In the genomic region with DNA sequence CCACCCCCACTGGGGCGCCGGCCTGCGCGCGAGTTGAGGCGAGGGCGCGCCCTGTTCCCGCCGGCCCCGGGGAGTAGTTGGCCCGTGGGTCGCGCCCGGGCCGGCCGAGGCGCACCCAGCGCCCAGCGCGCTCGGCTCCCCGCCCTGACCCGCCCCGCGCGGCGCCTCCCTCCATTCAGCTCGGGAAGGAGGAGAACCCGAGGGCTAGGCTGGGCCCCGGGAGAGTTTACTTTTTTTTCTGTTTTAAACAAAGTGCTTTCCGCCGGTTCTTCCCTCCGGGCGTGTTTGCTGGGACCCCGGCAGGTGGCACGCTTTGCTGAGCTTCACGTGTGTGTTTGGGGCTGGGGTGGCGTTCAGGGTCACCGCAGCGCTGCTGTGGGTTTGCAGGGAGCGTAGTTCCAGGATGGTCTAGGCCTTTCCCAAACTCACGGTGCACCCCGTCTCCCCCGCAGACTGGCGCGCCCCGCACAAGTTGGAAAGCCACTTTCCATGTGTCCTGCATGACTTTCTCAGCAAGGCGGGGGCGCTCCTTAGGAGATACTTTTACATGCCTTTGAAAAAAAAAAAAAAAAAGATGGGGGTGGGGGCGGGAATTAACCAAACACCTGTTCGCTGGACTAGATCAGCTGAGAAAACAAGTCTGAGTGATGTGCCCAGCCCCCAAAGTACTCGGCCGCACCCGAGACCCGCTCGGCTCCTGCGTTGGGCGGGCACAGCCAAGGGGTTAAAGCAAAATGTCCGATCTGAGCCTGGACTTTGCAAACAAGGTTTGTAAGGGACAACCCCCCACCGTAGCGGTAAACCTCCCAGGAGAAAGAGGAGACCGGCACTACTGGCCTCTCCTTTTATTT, we compare ENCODE assay signal across 1 cellular context.
TF ChIP-seq lines count a peak whose summit lies in the region.

No MANE protein-coding gene starts in this region.

TF ChIP-seq in HEK293, 187 proteins besides CTCF, POLR2A, EP300 and RAD21 (continued from another document):
- TF ChIP-seq, protein P1, sequence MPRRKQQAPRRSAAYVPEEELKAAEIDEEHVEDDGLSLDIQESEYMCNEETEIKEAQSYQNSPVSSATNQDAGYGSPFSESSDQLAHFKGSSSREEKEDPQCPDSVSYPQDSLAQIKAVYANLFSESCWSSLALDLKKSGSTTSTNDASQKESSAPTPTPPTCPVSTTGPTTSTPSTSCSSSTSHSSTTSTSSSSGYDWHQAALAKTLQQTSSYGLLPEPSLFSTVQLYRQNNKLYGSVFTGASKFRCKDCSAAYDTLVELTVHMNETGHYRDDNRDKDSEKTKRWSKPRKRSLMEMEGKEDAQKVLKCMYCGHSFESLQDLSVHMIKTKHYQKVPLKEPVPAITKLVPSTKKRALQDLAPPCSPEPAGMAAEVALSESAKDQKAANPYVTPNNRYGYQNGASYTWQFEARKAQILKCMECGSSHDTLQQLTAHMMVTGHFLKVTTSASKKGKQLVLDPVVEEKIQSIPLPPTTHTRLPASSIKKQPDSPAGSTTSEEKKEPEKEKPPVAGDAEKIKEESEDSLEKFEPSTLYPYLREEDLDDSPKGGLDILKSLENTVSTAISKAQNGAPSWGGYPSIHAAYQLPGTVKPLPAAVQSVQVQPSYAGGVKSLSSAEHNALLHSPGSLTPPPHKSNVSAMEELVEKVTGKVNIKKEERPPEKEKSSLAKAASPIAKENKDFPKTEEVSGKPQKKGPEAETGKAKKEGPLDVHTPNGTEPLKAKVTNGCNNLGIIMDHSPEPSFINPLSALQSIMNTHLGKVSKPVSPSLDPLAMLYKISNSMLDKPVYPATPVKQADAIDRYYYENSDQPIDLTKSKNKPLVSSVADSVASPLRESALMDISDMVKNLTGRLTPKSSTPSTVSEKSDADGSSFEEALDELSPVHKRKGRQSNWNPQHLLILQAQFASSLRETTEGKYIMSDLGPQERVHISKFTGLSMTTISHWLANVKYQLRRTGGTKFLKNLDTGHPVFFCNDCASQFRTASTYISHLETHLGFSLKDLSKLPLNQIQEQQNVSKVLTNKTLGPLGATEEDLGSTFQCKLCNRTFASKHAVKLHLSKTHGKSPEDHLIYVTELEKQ (tag by site-specific recombination; IDR thresholded peaks at IDR 0.05; ENCODE audit: borderline replicate concordance) = no peak
- TF ChIP-seq GLI2 (tag by site-specific recombination; IDR thresholded peaks at IDR 0.05; ENCODE audit: borderline replicate concordance, low read depth) = no peak
- peak; percentile 57 for TF ChIP-seq EGR2 (tag by site-specific recombination; IDR thresholded peaks at IDR 0.05; ENCODE audit: low read depth)
- peak; percentile 48; the same call in 1 of the 2 replicates for TF ChIP-seq ZXDB (tag by site-specific recombination; IDR thresholded peaks at IDR 0.05)
- TF ChIP-seq ZNF133 (tag by site-specific recombination; IDR thresholded peaks at IDR 0.05) = no peak
- TF ChIP-seq SP7 (tag by site-specific recombination; IDR thresholded peaks at IDR 0.05) = no peak
- no peak for TF ChIP-seq ZBTB7A (tag by site-specific recombination; IDR thresholded peaks at IDR 0.05; ENCODE audit: low read depth)
- no peak for TF ChIP-seq IKZF3 (tag by site-specific recombination; IDR thresholded peaks at IDR 0.05)
- TF ChIP-seq ZNF600 (tag by site-specific recombination; IDR thresholded peaks at IDR 0.05) = no peak
- no peak for TF ChIP-seq ZNF670 (tag by site-specific recombination; IDR thresholded peaks at IDR 0.05; ENCODE audit: low read depth)
- TF ChIP-seq KLF1 (tag by site-specific recombination; IDR thresholded peaks at IDR 0.05) = peak; percentile 49; the same call in 1 of the 2 replicates
- TF ChIP-seq ZNF423 (tag by site-specific recombination; IDR thresholded peaks at IDR 0.05) = 0 out of 2 replicates have a peak, but pooled peaks have one; percentile 26
- no peak for TF ChIP-seq ZBTB1 (tag by site-specific recombination; IDR thresholded peaks at IDR 0.05)
- no peak for TF ChIP-seq ZNF175 (tag by site-specific recombination; IDR thresholded peaks at IDR 0.05)
- TF ChIP-seq ZNF521 (tag by site-specific recombination; IDR thresholded peaks at IDR 0.05) = no peak
- TF ChIP-seq ZBTB17 (tag by site-specific recombination; IDR thresholded peaks at IDR 0.05) = no peak
- peak; percentile 48; the same call in 1 of the 2 replicates for TF ChIP-seq GLIS1 (tag by site-specific recombination; IDR thresholded peaks at IDR 0.05)
- TF ChIP-seq KLF10 (tag by site-specific recombination; IDR thresholded peaks at IDR 0.05) = peak; percentile 71
- TF ChIP-seq, protein P2, sequence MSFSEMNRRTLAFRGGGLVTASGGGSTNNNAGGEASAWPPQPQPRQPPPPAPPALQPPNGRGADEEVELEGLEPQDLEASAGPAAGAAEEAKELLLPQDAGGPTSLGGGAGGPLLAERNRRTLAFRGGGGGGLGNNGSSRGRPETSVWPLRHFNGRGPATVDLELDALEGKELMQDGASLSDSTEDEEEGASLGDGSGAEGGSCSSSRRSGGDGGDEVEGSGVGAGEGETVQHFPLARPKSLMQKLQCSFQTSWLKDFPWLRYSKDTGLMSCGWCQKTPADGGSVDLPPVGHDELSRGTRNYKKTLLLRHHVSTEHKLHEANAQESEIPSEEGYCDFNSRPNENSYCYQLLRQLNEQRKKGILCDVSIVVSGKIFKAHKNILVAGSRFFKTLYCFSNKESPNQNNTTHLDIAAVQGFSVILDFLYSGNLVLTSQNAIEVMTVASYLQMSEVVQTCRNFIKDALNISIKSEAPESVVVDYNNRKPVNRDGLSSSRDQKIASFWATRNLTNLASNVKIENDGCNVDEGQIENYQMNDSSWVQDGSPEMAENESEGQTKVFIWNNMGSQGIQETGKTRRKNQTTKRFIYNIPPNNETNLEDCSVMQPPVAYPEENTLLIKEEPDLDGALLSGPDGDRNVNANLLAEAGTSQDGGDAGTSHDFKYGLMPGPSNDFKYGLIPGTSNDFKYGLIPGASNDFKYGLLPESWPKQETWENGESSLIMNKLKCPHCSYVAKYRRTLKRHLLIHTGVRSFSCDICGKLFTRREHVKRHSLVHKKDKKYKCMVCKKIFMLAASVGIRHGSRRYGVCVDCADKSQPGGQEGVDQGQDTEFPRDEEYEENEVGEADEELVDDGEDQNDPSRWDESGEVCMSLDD (tag by site-specific recombination; IDR thresholded peaks at IDR 0.05) = peak; percentile 48; the same call in 1 of the 2 replicates
- TF ChIP-seq SP2 (tag by site-specific recombination; IDR thresholded peaks at IDR 0.05) = 0 out of 2 replicates have a peak, but pooled peaks have one; percentile 13
- no peak for TF ChIP-seq ZNF701 (tag by site-specific recombination; IDR thresholded peaks at IDR 0.05)
- no peak for TF ChIP-seq MYNN (tag by site-specific recombination; IDR thresholded peaks at IDR 0.05; ENCODE audit: borderline replicate concordance)
- peak; percentile 84; the same call in 1 of the 2 replicates for TF ChIP-seq SCRT1 (tag by site-specific recombination; IDR thresholded peaks at IDR 0.05; ENCODE audit: borderline replicate concordance)
- peak; percentile 60 for TF ChIP-seq ZBTB20 (tag by site-specific recombination; IDR thresholded peaks at IDR 0.05)
- no peak for TF ChIP-seq HOXD13 (CRISPR knock-in tag; IDR thresholded peaks at IDR 0.05; ENCODE audit: borderline replicate concordance)
- no peak for TF ChIP-seq GFI1B (tag by site-specific recombination; IDR thresholded peaks at IDR 0.05)
- TF ChIP-seq ZNF132 (tag by site-specific recombination; IDR thresholded peaks at IDR 0.05; ENCODE audit: borderline replicate concordance) = no peak
- TF ChIP-seq ZNF660 (tag by site-specific recombination; IDR thresholded peaks at IDR 0.05) = 0 out of 2 replicates have a peak, but pooled peaks have one; percentile 37
- peak; percentile 84 for TF ChIP-seq SCRT2 (tag by site-specific recombination; IDR thresholded peaks at IDR 0.05)
- TF ChIP-seq GLIS2 (tag by site-specific recombination; IDR thresholded peaks at IDR 0.05) = peak; percentile 32
